ENCODE assay signal across 7 cellular contexts in genomic region chr3:150762662-150763121, GRCh38. TPM values are rescaled to one million over a fixed set of nuclear protein-coding genes. Genes with fewer than 3 reads are reported as not detected.
A peak's percentile ranks its signal among the peaks of the same experiment; 100 is the strongest.
DNase-seq lines count a peak whose midpoint lies in the region; ATAC-seq, FAIRE-seq and TF ChIP-seq lines count a peak whose summit lies in the region.

No MANE protein-coding gene starts in this region.

- H3K4me1 Mint-ChIP-seq in activated naive CD8-positive, alpha-beta T cell treated with anti-CD3 and anti-CD28 coated beads, Interleukin-2, amount 50 U/mL, for 24 hours, result peaks cover 66% of the 10 kb centered on the region

- peak overlapping the region; percentile 14 to 97 for H3K9ac ChIP-seq in liver (ENCODE audit: low read depth in 1 of 2, low read length in 2 of 2)

- peak overlapping the region; percentile 99 for H3K4me3 Mint-ChIP-seq in activated naive CD8-positive, alpha-beta T cell treated with anti-CD3 and anti-CD28 coated beads, Interleukin-2, amount 50 U/mL, for 24 hours

- TF ChIP-seq CTCF in liver (IDR thresholded peaks at IDR 0.05; ENCODE audit: low read depth, low read length, missing input control), result no peak
- peak in 1 of 4 experiments; percentile 3 for TF ChIP-seq CTCF in uterus (IDR thresholded peaks at IDR 0.05)

- no peak for TF ChIP-seq RAD21 in liver (IDR thresholded peaks at IDR 0.05)

- H3K27ac Mint-ChIP-seq in activated naive CD8-positive, alpha-beta T cell treated with anti-CD3 and anti-CD28 coated beads, Interleukin-2, amount 50 U/mL, for 24 hours, result peak overlapping the region; percentile 92

- H3K4me3 ChIP-seq in liver (ENCODE audit: low read depth in 1 of 3, low read length in 3 of 3) (peak overlapping the region; percentile 64 to 97 (median 96)), uterus (peak overlapping the region; percentile 74 to 91)

- WGBS in liver, result under 1% methylated on average over 76 of the region's 76 CpGs

- H3K27me3 ChIP-seq in liver (ENCODE audit: control insufficient read depth in 4 of 4, insufficient read depth in 4 of 4, low read length in 3 of 4) (no peaks in the 10 kb centered on the region), uterus (no peaks in the 10 kb centered on the region)

- no peak for DNase-seq in activated naive CD8-positive, alpha-beta T cell treated with anti-CD3 and anti-CD28 coated beads, Interleukin-2, amount 50 U/mL, for 24 hours
- DNase-seq in uterus (no peak), NCI-H774 (lab: John Stamatoyannopoulos, UW) (no peak), HTR-8/SVneo (ENCODE audit: insufficient read length, low spot score) (no peak)

- intact Hi-C loops in uterus (cut with DNase I; ENCODE audit: low total_unique reads), result no loop called here

- FAIRE-seq in HTR-8/SVneo (lab: Jason Lieb, UNC), result no peak

- H3K4me1 ChIP-seq in liver (ENCODE audit: control insufficient read depth in 4 of 4, insufficient read depth in 4 of 4, low read length in 3 of 4) (peaks cover 4 to 39% (median 26%) of the 10 kb centered on the region in 4 donors), uterus (peaks cover 7 to 9% of the 10 kb centered on the region in 2 donors)

- H3K27me3 Mint-ChIP-seq in activated naive CD8-positive, alpha-beta T cell treated with anti-CD3 and anti-CD28 coated beads, Interleukin-2, amount 50 U/mL, for 24 hours, result peaks cover 1% of the 10 kb centered on the region

- ATAC-seq in GM19025 (IDR thresholded peaks at IDR 0.05; ENCODE audit: low read depth, unreplicated experiment) (peak; percentile 7), HG02973 (IDR thresholded peaks at IDR 0.05; ENCODE audit: unreplicated experiment) (peak; percentile 5)
- ATAC-seq in activated naive CD8-positive, alpha-beta T cell treated with anti-CD3 and anti-CD28 coated beads, Interleukin-2, amount 50 U/mL, for 24 hours, result no peak

- H3K9me3 ChIP-seq in liver (ENCODE audit: control insufficient read depth in 4 of 4, low read length in 3 of 4) (no peaks in the 10 kb centered on the region), uterus (no peaks in the 10 kb centered on the region)

- H3K9me3 Mint-ChIP-seq in activated naive CD8-positive, alpha-beta T cell treated with anti-CD3 and anti-CD28 coated beads, Interleukin-2, amount 50 U/mL, for 24 hours, result no peaks in the 10 kb centered on the region

- peak overlapping the region; percentile 98 to 100 for H3K27ac ChIP-seq in liver (ENCODE audit: low read depth in 1 of 2, low read length in 2 of 2)
- peak overlapping the region; percentile 98 to 99 for H3K27ac ChIP-seq in uterus

- H3K36me3 ChIP-seq in liver (ENCODE audit: control insufficient read depth in 4 of 4, insufficient read depth in 3 of 4, low read depth in 1 of 4, low read length in 3 of 4) (peaks cover 0 to 4% (median 0%) of the 10 kb centered on the region in 4 donors), uterus (no peaks in the 10 kb centered on the region)

- H3K36me3 Mint-ChIP-seq in activated naive CD8-positive, alpha-beta T cell treated with anti-CD3 and anti-CD28 coated beads, Interleukin-2, amount 50 U/mL, for 24 hours (ENCODE audit: low read depth), result peaks cover 46% of the 10 kb centered on the region

- peak in 1 of 2 donors; percentile 99 for TF ChIP-seq POLR2A in uterus (IDR thresholded peaks at IDR 0.05)

TF ChIP-seq in liver, 16 proteins besides CTCF, POLR2A, EP300 and RAD21:
- TF ChIP-seq HNF4A (conservative IDR thresholded peaks at IDR 0.05) (no peak), JUND (IDR thresholded peaks at IDR 0.05) (no peak), HNF4G (IDR thresholded peaks at IDR 0.05) (no peak), MAX (IDR thresholded peaks at IDR 0.05) (no peak), FOXA1 (IDR thresholded peaks at IDR 0.05) (no peak), SP1 (IDR thresholded peaks at IDR 0.05) (no peak), EGR1 (IDR thresholded peaks at IDR 0.05; ENCODE audit: low read depth in 2 of 2) (no peak), FOXA2 (IDR thresholded peaks at IDR 0.05) (no peak), RXRA (IDR thresholded peaks at IDR 0.05) (no peak), GABPA (IDR thresholded peaks at IDR 0.05 in 1 of 2, conservative IDR thresholded peaks at IDR 0.05 in 1 of 2) (no peak), NR2F2 (IDR thresholded peaks at IDR 0.05) (no peak), YY1 (IDR thresholded peaks at IDR 0.05) (no peak), REST (IDR thresholded peaks at IDR 0.05) (no peak), ZBTB33 (IDR thresholded peaks at IDR 0.05) (no peak), TAF1 (conservative IDR thresholded peaks at IDR 0.05) (no peak), ATF3 (IDR thresholded peaks at IDR 0.05) (no peak)
TF ChIP-seq in liver: peak in this region for 0.

RNA-seq across cellular contexts. Expression of gene SIAH2, which starts 0.3 kb away (rescaled TPM):
- 100 to 1,000 TPM in 1 of 2 donors, 10 to 100 TPM in 1; 18.2 to 104 TPM for total RNA-seq in liver
- polyA plus RNA-seq in liver, result 10 to 100 TPM; 12.1 to 22.4 TPM
- 10 to 100 TPM; 25.4 to 63.8 (median 43.6) TPM for total RNA-seq in uterus

RNA-seq across cellular contexts. Expression of gene ERICH6, which starts 59.0 kb away (rescaled TPM):
- total RNA-seq in liver (under 1 TPM in 1 of 2 donors, not detected in 1; under 0.01 TPM), uterus (not detected)
- not detected for polyA plus RNA-seq in liver
